Comparison of ENCODE assay signal across 9 cellular contexts in the genomic region with DNA sequence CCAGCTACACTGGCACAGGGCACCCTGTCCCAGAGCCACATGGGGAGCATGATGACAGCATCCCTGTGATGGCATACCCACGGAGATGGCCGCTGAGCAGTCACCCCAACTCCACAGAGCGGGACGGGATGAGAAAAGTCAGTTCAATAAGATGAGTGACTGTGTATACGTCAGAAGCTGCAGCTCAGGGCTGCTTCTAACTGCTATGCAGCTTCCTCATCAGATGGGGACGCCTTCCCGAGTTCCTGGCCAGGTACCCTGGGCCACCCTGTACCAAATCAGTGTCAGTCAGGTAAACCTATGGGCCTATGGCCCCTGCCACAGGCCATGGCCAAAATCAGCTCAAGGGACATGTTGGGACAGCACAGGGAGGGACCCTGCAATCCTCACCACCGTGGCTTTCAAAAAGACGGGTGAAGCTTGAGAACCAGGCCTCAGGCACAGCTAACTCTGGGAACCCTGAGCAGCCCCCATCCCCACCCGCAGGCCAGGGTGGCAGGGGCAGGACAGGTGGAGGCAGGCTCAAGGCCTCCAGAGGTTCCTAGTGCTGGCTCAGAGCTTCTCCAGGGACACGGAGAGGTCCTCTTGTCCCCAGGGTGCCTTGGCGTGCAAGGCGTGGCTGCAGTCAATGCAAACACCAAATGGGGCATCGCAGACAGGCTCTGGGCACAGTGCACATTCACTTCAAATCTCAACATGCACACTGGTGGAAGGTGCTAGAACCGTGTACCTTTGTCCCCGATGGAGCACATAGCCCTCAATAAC.
"Had no signal": no experiment of that assay in that cellular context is flagged by ENCODE, and none has a peak within 500 bp of the region (broad histone marks: within the 10 kb centered on the region; RNA-seq: fewer than 3 reads in every experiment).

No MANE protein-coding gene starts in this region.

- H3K27ac Mint-ChIP-seq: HFFc6 had no signal

- DNase-seq: GM23248, GOT3, H7, HFFc6, IMR-90 had no signal

- H2AFZ ChIP-seq: GM23248 had no signal

- ATAC-seq: HCT116, K562 had no signal

- H3K27ac ChIP-seq: GM23248, HL-60 had no signal

- H3K4me3 ChIP-seq: GM23248, HAP-1, K562 had no signal

- H3K36me3 ChIP-seq: HAP-1 had no signal

- H3K9ac ChIP-seq: GM23248 had no signal

- FAIRE-seq: K562 had no signal

- H3K4me1 ChIP-seq: HAP-1 had no signal

- H3K4me3 Mint-ChIP-seq: HFFc6 had no signal
